9 cellular contexts compared by ENCODE assay signal in genomic region chrX:16892504-16893362, GRCh38. TPM values are rescaled to one million over a fixed set of nuclear protein-coding genes. Genes with fewer than 3 reads are reported as not detected.
A peak's percentile ranks its signal among the peaks of the same experiment; 100 is the strongest.
DNase-seq lines count a peak whose midpoint lies in the region; ATAC-seq and TF ChIP-seq lines count a peak whose summit lies in the region.
"Had no signal": no experiment of that assay in that cellular context is flagged by ENCODE, and none has a peak within 500 bp of the region (broad histone marks: within the 10 kb centered on the region; RNA-seq: fewer than 3 reads in every experiment).

No MANE protein-coding gene starts in this region.

- H3K27me3 Mint-ChIP-seq in activated naive CD4-positive, alpha-beta T cell treated with anti-CD3 and anti-CD28 coated beads, Interleukin-2, amount 10 ng/mL, durations not matched to agents 7 days and 5 days, result peaks cover 39% of the 10 kb centered on the region
- H3K27me3 Mint-ChIP-seq: activated naive CD8-positive, alpha-beta T cell had no signal

- 13 to 16% (median 15%) methylated on average over 9 of the region's 9 CpGs for WGBS in ovary, 3 donors

- CTCF ChIA-PET in activated naive CD4-positive, alpha-beta T cell treated with anti-CD3 and anti-CD28 coated beads, Interleukin-2, amount 10 ng/mL, durations not matched to agents 7 days and 5 days (lab: Charles Lee), result interaction anchor here (0.5 to 2.2 kb wide), 9 partner anchors 9 to 238 kb away, joined by 3 to 11 read pairs (median 4); no protein-coding TSS in a partner anchor

- no peaks in the 10 kb centered on the region for H3K9me3 Mint-ChIP-seq in activated naive CD4-positive, alpha-beta T cell treated with anti-CD3 and anti-CD28 coated beads, Interleukin-2, amount 10 ng/mL, durations not matched to agents 7 days and 5 days

- TF ChIP-seq EP300 in ovary (IDR thresholded peaks at IDR 0.05), result no peak

- H3K4me1 Mint-ChIP-seq in activated naive CD4-positive, alpha-beta T cell treated with anti-CD3 and anti-CD28 coated beads, Interleukin-2, amount 10 ng/mL, durations not matched to agents 7 days and 5 days, result peaks cover 17% of the 10 kb centered on the region

- H3K9me3 ChIP-seq in ovary, result no peaks in the 10 kb centered on the region

- intact Hi-C loops in ovary (cut with DNase I), result no loop called here

- H3K4me3 Mint-ChIP-seq in activated naive CD4-positive, alpha-beta T cell treated with anti-CD3 and anti-CD28 coated beads, Interleukin-2, amount 10 ng/mL, durations not matched to agents 7 days and 5 days, result no peak overlapping the region
- H3K4me3 Mint-ChIP-seq: activated naive CD8-positive, alpha-beta T cell had no signal

- no peak overlapping the region for H3K27ac Mint-ChIP-seq in activated naive CD4-positive, alpha-beta T cell treated with anti-CD3 and anti-CD28 coated beads, Interleukin-2, amount 10 ng/mL, durations not matched to agents 7 days and 5 days
- H3K27ac Mint-ChIP-seq: activated naive CD8-positive, alpha-beta T cell had no signal

- no peak for TF ChIP-seq POLR2A in ovary (IDR thresholded peaks at IDR 0.05)

- H3K36me3 ChIP-seq in ovary, result no peaks in the 10 kb centered on the region

- DNase-seq in DMS53 treated with DMSO at 0.1 percent for 48 hours (lab: John Stamatoyannopoulos, UW; ENCODE audit: unreplicated experiment) (peak; percentile 78), GOT3 (lab: John Stamatoyannopoulos, UW) (peak; percentile 18), NCI-H1092 (lab: John Stamatoyannopoulos, UW) (peak; percentile 61), SIG-M5 (lab: John Stamatoyannopoulos, UW) (peak; percentile 36), glomerular endothelial cell (ENCODE audit: extremely low read depth, low read depth, low spot score) (peak; percentile 82), ovary (peak; percentile 52 to 73 (median 63))
- DNase-seq in activated naive CD4-positive, alpha-beta T cell treated with anti-CD3 and anti-CD28 coated beads, Interleukin-2, amount 10 ng/mL, durations not matched to agents 7 days and 5 days, result peak; percentile 66

- peak; percentile 47 to 58 (median 55) for TF ChIP-seq CTCF in ovary (IDR thresholded peaks at IDR 0.05)

- H3K4me1 ChIP-seq in ovary (ENCODE audit: insufficient read depth), result no peaks in the 10 kb centered on the region

- H3K27ac ChIP-seq in ovary, result no peak overlapping the region

- H3K36me3 Mint-ChIP-seq in activated naive CD4-positive, alpha-beta T cell treated with anti-CD3 and anti-CD28 coated beads, Interleukin-2, amount 10 ng/mL, durations not matched to agents 7 days and 5 days, result no peaks in the 10 kb centered on the region
- H3K36me3 Mint-ChIP-seq: activated naive CD8-positive, alpha-beta T cell had no signal

- no peak for ATAC-seq in GM21528 (IDR thresholded peaks at IDR 0.05; ENCODE audit: low FRiP score, unreplicated experiment)

- no peak overlapping the region for H3K4me3 ChIP-seq in ovary

- no peaks in the 10 kb centered on the region for H3K27me3 ChIP-seq in ovary

RNA-seq across cellular contexts. Expression of gene RBBP7, which starts 22.6 kb away (rescaled TPM):
- total RNA-seq in glomerular endothelial cell, result 66.3 and 69.2 TPM in 2 replicates
- total RNA-seq in ovary, result 100 to 1,000 TPM; 101 to 258 (median 188) TPM
- polyA plus RNA-seq in ovary, result 100 to 1,000 TPM; 150 to 192 TPM

RNA-seq across cellular contexts. Expression of gene REPS2, which starts 53.7 kb away (rescaled TPM):
- 2.8 and 10.4 TPM in 2 replicates for total RNA-seq in glomerular endothelial cell
- total RNA-seq in ovary, result 10 to 100 TPM in 6 of 7 donors, 1 to 10 TPM in 1; 5.2 to 25.8 (median 16.7) TPM
- polyA plus RNA-seq in ovary, result 1 to 10 TPM; 2.1 to 9.1 TPM

Comparison
In these comparisons a context has a peak if more than half of its experiments do, and no peak if none do; other contexts are left out.
1. DNase-seq: peak in every context shown above with its lines; median percentile 82 in glomerular endothelial cell; 78 in DMS53 treated with DMSO at 0.1 percent for 48 hours; 66 in activated naive CD4-positive, alpha-beta T cell treated with anti-CD3 and anti-CD28 coated beads, Interleukin-2, amount 10 ng/mL, durations not matched to agents 7 days and 5 days; 63 in ovary; 61 in NCI-H1092; 36 in SIG-M5; 18 in GOT3.